ENCODE assay signal across 16 cellular contexts in genomic region chr2:165837122-165837521, GRCh38. TPM values are rescaled to one million over a fixed set of nuclear protein-coding genes. Genes with fewer than 3 reads are reported as not detected.
DNase-seq lines count a peak whose midpoint lies in the region; ATAC-seq and TF ChIP-seq lines count a peak whose summit lies in the region.
"Had no signal": no experiment of that assay in that cellular context is flagged by ENCODE, and none has a peak within 500 bp of the region (broad histone marks: within the 10 kb centered on the region; RNA-seq: fewer than 3 reads in every experiment).

No MANE protein-coding gene starts in this region.

- POLR2A ChIA-PET in HEK293T (lab: Yijun Ruan, JAX): no interaction called here

- H3K36me3 ChIP-seq in RWPE2 (ENCODE audit: low read depth) (no peaks in the 10 kb centered on the region), upper lobe of left lung (no peaks in the 10 kb centered on the region)

- peak; percentile 52 for DNase-seq in GM03348 (ENCODE audit: low spot score)
- no peak for DNase-seq in RWPE2 (ENCODE audit: low spot score)
- DNase-seq in fibroblast of mammary gland (ENCODE audit: low read depth): peak; percentile 66
- DNase-seq in occipital lobe (lab: John Stamatoyannopoulos, UW): peak; percentile 35
- no peak for DNase-seq in effector CD4-positive, alpha-beta T cell
- no peak for DNase-seq in HEK293T (ENCODE audit: extremely low spot score)
- DNase-seq in upper lobe of left lung: no peak
- DNase-seq: activated CD4-positive, CD25-positive, alpha-beta regulatory T cell treated with anti-CD3 and anti-CD28 coated beads, Interleukin-2, amount 50 U/mL, for 72 hours; NCI-H187 treated with DMSO at 0.1 percent for 48 hours; NCI-H526; T-helper 2 cell had no signal

- H3K4me1 ChIP-seq in RWPE2 (ENCODE audit: insufficient read depth, poor library complexity, severe bottlenecking): peaks cover 23% of the 10 kb centered on the region
- H3K4me1 ChIP-seq in upper lobe of left lung: no peaks in the 10 kb centered on the region

- H3K9me3 ChIP-seq in RWPE2 (ENCODE audit: severe bottlenecking) (no peaks in the 10 kb centered on the region), upper lobe of left lung (no peaks in the 10 kb centered on the region)

- CTCF ChIA-PET in HEK293T (lab: Yijun Ruan, JAX): no interaction called here

- no peak for TF ChIP-seq EP300 in upper lobe of left lung (IDR thresholded peaks at IDR 0.05)

- ATAC-seq in RWPE2 (ENCODE audit: low read depth) (peak; percentile 70), HG03097 (IDR thresholded peaks at IDR 0.05; ENCODE audit: low FRiP score, unreplicated experiment) (no peak), upper lobe of left lung (ENCODE audit: low FRiP score in 2 of 2) (no peak)
- ATAC-seq: activated naive CD4-positive, alpha-beta T cell treated with anti-CD3 and anti-CD28 coated beads, Interleukin-2, amount 50 U/mL, for 72 hours; Panc1 had no signal

- WGBS in upper lobe of left lung, 2 donors: 78 to 95% methylated on average over 3 of the region's 3 CpGs

- H3K27me3 ChIP-seq in RWPE2 (ENCODE audit: insufficient read depth, poor library complexity, severe bottlenecking) (no peaks in the 10 kb centered on the region), upper lobe of left lung (no peaks in the 10 kb centered on the region)

- no peak for TF ChIP-seq CTCF in RWPE2 (IDR thresholded peaks at IDR 0.05; ENCODE audit: poor library complexity, severe bottlenecking)
- no peak for TF ChIP-seq CTCF in fibroblast of mammary gland (conservative IDR thresholded peaks at IDR 0.05; ENCODE audit: control insufficient read depth, insufficient read depth, low read depth, low read length)
- TF ChIP-seq CTCF in upper lobe of left lung (IDR thresholded peaks at IDR 0.05): no peak

- TF ChIP-seq POLR2A in upper lobe of left lung (IDR thresholded peaks at IDR 0.05): no peak

- H3K27ac ChIP-seq in RWPE2 (ENCODE audit: poor library complexity, severe bottlenecking) (no peak overlapping the region), upper lobe of left lung (no peak overlapping the region)
- H3K27ac ChIP-seq: epithelial cell of prostate had no signal

- H3K4me3 ChIP-seq in RWPE2 (ENCODE audit: severe bottlenecking) (no peak overlapping the region), fibroblast of mammary gland (ENCODE audit: control insufficient read depth, low read depth, low read length) (no peak overlapping the region), upper lobe of left lung (no peak overlapping the region)

TF ChIP-seq in HEK293T, 16 proteins besides CTCF, POLR2A, EP300 and RAD21:
- TF ChIP-seq ARNT (IDR thresholded peaks at IDR 0.05) (no peak), CTBP1 (IDR thresholded peaks at IDR 0.05; ENCODE audit: borderline replicate concordance) (no peak), TARDBP (IDR thresholded peaks at IDR 0.05) (no peak), ELF4 (IDR thresholded peaks at IDR 0.05) (no peak), PKNOX1 (IDR thresholded peaks at IDR 0.05) (no peak), ZNF384 (IDR thresholded peaks at IDR 0.05) (no peak), LEF1 (IDR thresholded peaks at IDR 0.05; ENCODE audit: borderline replicate concordance) (no peak), BHLHE40 (IDR thresholded peaks at IDR 0.05; ENCODE audit: borderline replicate concordance) (no peak), FOXM1 (IDR thresholded peaks at IDR 0.05; ENCODE audit: borderline replicate concordance) (no peak), HDGF (IDR thresholded peaks at IDR 0.05; ENCODE audit: borderline replicate concordance) (no peak), SUZ12 (IDR thresholded peaks at IDR 0.05) (no peak), FOXA1 (IDR thresholded peaks at IDR 0.05) (no peak)

RNA-seq across cellular contexts. Expression of gene GALNT3, which starts 43.1 kb away (rescaled TPM):
- 5.3 TPM for total RNA-seq in occipital lobe
- total RNA-seq in upper lobe of left lung: 10 to 100 TPM; 14.9 to 52.3 (median 28.7) TPM
- total RNA-seq: G401 had no signal

Comparison
In these comparisons a context has a peak if more than half of its experiments do, and no peak if none do; other contexts are left out.
1. DNase-seq: peak in GM03348 (single experiment), fibroblast of mammary gland (single experiment) and occipital lobe (single experiment); none in RWPE2 (single experiment), effector CD4-positive, alpha-beta T cell (single experiment), HEK293T (single experiment) and upper lobe of left lung (0 of 2).